ENCODE assay signal across 8 cellular contexts in the genomic region with DNA sequence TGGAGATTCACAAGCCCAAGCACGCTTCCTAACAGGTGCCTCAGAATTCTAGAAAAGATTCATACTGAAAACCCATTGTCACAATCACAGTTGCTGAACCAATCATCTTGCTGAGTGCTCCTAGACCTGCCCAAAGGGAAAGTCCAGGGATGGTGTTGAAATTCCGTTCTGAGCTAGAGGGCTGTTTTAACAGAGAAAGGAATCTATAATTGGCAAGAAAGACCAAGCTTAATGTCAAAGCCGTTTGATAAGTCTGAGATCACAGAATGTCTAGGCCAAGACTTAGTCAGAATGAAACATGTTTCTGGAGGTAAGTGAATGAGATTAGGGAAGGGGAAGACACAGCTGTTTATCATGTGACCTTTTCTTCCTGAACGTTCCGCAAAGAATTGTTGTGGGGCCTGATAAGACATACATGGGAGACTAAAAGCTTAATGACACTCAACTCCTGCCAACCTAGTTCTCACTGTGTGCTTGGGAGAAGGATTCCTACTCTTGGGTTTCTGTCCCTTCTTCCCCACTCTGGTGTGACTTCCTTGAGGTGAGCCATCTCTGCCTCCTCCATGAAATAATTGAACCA. TPM values are rescaled to one million over a fixed set of nuclear protein-coding genes. Genes with fewer than 3 reads are reported as not detected.
DNase-seq lines count a peak whose midpoint lies in the region; ATAC-seq, FAIRE-seq and TF ChIP-seq lines count a peak whose summit lies in the region.

No MANE protein-coding gene starts in this region.

- peak overlapping the region; percentile 45 for H3K9ac ChIP-seq in keratinocyte (ENCODE audit: control insufficient read depth, extremely low read depth, insufficient read depth, low read length)

- peak; percentile 83 for DNase-seq in keratinocyte (ENCODE audit: low read depth, low spot score)
- DNase-seq in COR-L47 (lab: John Stamatoyannopoulos, UW) = no peak
- no peak for DNase-seq in T-helper 17 cell
- no peak for DNase-seq in middle frontal gyrus (ENCODE audit: extremely low spot score, low spot score)

- H3K9me3 ChIP-seq in keratinocyte (ENCODE audit: control insufficient read depth, low read depth, low read length) (no peaks in the 10 kb centered on the region), T-helper 17 cell (ENCODE audit: control insufficient read depth, low read length, poor library complexity, severe bottlenecking) (no peaks in the 10 kb centered on the region)

- FAIRE-seq in keratinocyte (lab: Jason Lieb, UNC) = peak; percentile 97

- H3K27ac ChIP-seq in keratinocyte (ENCODE audit: control insufficient read depth, insufficient read depth, low read length) = peak overlapping the region; percentile 80

- H3K9me1 ChIP-seq in keratinocyte (ENCODE audit: control insufficient read depth, extremely low read depth, insufficient read depth, low read length) = no peaks in the 10 kb centered on the region

- H3K79me2 ChIP-seq in keratinocyte (ENCODE audit: control insufficient read depth, insufficient read depth, low read length) = no peaks in the 10 kb centered on the region

- H3K4me2 ChIP-seq in keratinocyte (ENCODE audit: control insufficient read depth, extremely low read depth, insufficient read depth, low read depth, low read length) = peak overlapping the region; percentile 64

- peak overlapping the region; percentile 70 for H2AFZ ChIP-seq in keratinocyte (ENCODE audit: control insufficient read depth, low read length)

- peak; percentile 84 for ATAC-seq in GM18520 (IDR thresholded peaks at IDR 0.05; ENCODE audit: unreplicated experiment)
- peak; percentile 78 for ATAC-seq in GM21526 (IDR thresholded peaks at IDR 0.05; ENCODE audit: low FRiP score, unreplicated experiment)
- peak; percentile 82 for ATAC-seq in HG03565 (IDR thresholded peaks at IDR 0.05; ENCODE audit: unreplicated experiment)
- ATAC-seq in SK-N-SH treated with all-trans-retinoic acid at 6 μM for 48 hours = no peak
- no peak for ATAC-seq in T-helper 17 cell

- peaks cover 25% of the 10 kb centered on the region for H3K4me1 ChIP-seq in keratinocyte (ENCODE audit: control insufficient read depth, extremely low read depth, insufficient read depth, low read length)

- dilution Hi-C loops in keratinocyte (cut with MboI; ENCODE audit: extremely low pct_ligation_motif_present, low sequenced_read_pairs) = no loop called here

- no peaks in the 10 kb centered on the region for H3K36me3 Mint-ChIP-seq in T-helper 17 cell (ENCODE audit: low read depth)

- H3K4me3 Mint-ChIP-seq in T-helper 17 cell = no peak overlapping the region

- no peaks in the 10 kb centered on the region for H3K36me3 ChIP-seq in keratinocyte (ENCODE audit: control insufficient read depth in 2 of 2, extremely low read depth in 1 of 2, insufficient read depth in 2 of 2, low read length in 2 of 2)

- peaks cover 2% of the 10 kb centered on the region for H3K4me1 Mint-ChIP-seq in T-helper 17 cell

- no peak overlapping the region for H3K27ac Mint-ChIP-seq in T-helper 17 cell

- H3K27me3 Mint-ChIP-seq in T-helper 17 cell = peaks cover 8% of the 10 kb centered on the region

- no peak for TF ChIP-seq CTCF in keratinocyte (optimal IDR thresholded peaks at IDR 0.05 in 1 of 3, IDR thresholded peaks at IDR 0.05 in 1 of 3, conservative IDR thresholded peaks at IDR 0.05 in 1 of 3; ENCODE audit: extremely low read depth in 1 of 3, insufficient read depth in 2 of 3, low read length in 3 of 3)

- H3K27me3 ChIP-seq in keratinocyte (ENCODE audit: control insufficient read depth, extremely low read depth, insufficient read depth, low read length) = no peaks in the 10 kb centered on the region

- H3K4me3 ChIP-seq in keratinocyte (ENCODE audit: control insufficient read depth in 2 of 3, extremely low read depth in 1 of 3, insufficient read depth in 2 of 3, low read depth in 1 of 3, low read length in 3 of 3) = no peak overlapping the region

- H4K20me1 ChIP-seq in keratinocyte (ENCODE audit: control insufficient read depth, extremely low read depth, insufficient read depth, low read length) = no peaks in the 10 kb centered on the region

TF ChIP-seq in SK-N-SH treated with all-trans-retinoic acid at 6 μM for 48 hours, 23 proteins besides CTCF, POLR2A, EP300 and RAD21:
- TF ChIP-seq, protein P1, sequence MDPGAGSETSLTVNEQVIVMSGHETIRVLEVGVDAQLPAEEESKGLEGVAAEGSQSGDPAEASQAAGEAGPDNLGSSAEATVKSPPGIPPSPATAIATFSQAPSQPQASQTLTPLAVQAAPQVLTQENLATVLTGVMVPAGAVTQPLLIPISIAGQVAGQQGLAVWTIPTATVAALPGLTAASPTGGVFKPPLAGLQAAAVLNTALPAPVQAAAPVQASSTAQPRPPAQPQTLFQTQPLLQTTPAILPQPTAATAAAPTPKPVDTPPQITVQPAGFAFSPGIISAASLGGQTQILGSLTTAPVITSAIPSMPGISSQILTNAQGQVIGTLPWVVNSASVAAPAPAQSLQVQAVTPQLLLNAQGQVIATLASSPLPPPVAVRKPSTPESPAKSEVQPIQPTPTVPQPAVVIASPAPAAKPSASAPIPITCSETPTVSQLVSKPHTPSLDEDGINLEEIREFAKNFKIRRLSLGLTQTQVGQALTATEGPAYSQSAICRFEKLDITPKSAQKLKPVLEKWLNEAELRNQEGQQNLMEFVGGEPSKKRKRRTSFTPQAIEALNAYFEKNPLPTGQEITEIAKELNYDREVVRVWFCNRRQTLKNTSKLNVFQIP (CRISPR knock-in tag; IDR thresholded peaks at IDR 0.05; ENCODE audit: borderline replicate concordance, low read depth) = no peak
- no peak for TF ChIP-seq RARB (CRISPR knock-in tag; IDR thresholded peaks at IDR 0.05)
- no peak for TF ChIP-seq TCF4 (CRISPR knock-in tag; IDR thresholded peaks at IDR 0.05; ENCODE audit: borderline replicate concordance)
- no peak for TF ChIP-seq TOX (CRISPR knock-in tag; IDR thresholded peaks at IDR 0.05; ENCODE audit: borderline replicate concordance)
- no peak for TF ChIP-seq BACH2 (CRISPR knock-in tag; IDR thresholded peaks at IDR 0.05; ENCODE audit: borderline replicate concordance)
- no peak for TF ChIP-seq ZNF8 (CRISPR knock-in tag; IDR thresholded peaks at IDR 0.05)
- TF ChIP-seq ZNF70 (CRISPR knock-in tag; IDR thresholded peaks at IDR 0.05) = no peak
- no peak for TF ChIP-seq ISL1 (CRISPR knock-in tag; IDR thresholded peaks at IDR 0.05)
- TF ChIP-seq GLIS3 (CRISPR knock-in tag; IDR thresholded peaks at IDR 0.05) = no peak
- TF ChIP-seq, protein P2, sequence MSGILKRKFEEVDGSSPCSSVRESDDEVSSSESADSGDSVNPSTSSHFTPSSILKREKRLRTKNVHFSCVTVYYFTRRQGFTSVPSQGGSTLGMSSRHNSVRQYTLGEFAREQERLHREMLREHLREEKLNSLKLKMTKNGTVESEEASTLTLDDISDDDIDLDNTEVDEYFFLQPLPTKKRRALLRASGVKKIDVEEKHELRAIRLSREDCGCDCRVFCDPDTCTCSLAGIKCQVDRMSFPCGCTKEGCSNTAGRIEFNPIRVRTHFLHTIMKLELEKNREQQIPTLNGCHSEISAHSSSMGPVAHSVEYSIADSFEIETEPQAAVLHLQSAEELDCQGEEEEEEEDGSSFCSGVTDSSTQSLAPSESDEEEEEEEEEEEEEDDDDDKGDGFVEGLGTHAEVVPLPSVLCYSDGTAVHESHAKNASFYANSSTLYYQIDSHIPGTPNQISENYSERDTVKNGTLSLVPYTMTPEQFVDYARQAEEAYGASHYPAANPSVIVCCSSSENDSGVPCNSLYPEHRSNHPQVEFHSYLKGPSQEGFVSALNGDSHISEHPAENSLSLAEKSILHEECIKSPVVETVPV (CRISPR knock-in tag; IDR thresholded peaks at IDR 0.05) = no peak
- TF ChIP-seq ZFP30 (CRISPR knock-in tag; IDR thresholded peaks at IDR 0.05) = no peak
- no peak for TF ChIP-seq ZC3H10 (CRISPR knock-in tag; IDR thresholded peaks at IDR 0.05)
- TF ChIP-seq, protein P3, sequence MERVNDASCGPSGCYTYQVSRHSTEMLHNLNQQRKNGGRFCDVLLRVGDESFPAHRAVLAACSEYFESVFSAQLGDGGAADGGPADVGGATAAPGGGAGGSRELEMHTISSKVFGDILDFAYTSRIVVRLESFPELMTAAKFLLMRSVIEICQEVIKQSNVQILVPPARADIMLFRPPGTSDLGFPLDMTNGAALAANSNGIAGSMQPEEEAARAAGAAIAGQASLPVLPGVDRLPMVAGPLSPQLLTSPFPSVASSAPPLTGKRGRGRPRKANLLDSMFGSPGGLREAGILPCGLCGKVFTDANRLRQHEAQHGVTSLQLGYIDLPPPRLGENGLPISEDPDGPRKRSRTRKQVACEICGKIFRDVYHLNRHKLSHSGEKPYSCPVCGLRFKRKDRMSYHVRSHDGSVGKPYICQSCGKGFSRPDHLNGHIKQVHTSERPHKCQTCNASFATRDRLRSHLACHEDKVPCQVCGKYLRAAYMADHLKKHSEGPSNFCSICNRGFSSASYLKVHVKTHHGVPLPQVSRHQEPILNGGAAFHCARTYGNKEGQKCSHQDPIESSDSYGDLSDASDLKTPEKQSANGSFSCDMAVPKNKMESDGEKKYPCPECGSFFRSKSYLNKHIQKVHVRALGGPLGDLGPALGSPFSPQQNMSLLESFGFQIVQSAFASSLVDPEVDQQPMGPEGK (CRISPR knock-in tag; IDR thresholded peaks at IDR 0.05; ENCODE audit: borderline replicate concordance) = no peak
- TF ChIP-seq, protein P4, sequence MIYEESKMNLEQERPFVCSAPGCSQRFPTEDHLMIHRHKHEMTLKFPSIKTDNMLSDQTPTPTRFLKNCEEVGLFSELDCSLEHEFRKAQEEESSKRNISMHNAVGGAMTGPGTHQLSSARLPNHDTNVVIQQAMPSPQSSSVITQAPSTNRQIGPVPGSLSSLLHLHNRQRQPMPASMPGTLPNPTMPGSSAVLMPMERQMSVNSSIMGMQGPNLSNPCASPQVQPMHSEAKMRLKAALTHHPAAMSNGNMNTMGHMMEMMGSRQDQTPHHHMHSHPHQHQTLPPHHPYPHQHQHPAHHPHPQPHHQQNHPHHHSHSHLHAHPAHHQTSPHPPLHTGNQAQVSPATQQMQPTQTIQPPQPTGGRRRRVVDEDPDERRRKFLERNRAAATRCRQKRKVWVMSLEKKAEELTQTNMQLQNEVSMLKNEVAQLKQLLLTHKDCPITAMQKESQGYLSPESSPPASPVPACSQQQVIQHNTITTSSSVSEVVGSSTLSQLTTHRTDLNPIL (CRISPR knock-in tag; IDR thresholded peaks at IDR 0.05; ENCODE audit: low read depth) = no peak
- no peak for TF ChIP-seq CSDC2 (CRISPR knock-in tag; IDR thresholded peaks at IDR 0.05)

RNA-seq across cellular contexts. Expression of a gene that starts 27.5 kb away (rescaled TPM):
- polyA plus RNA-seq in keratinocyte = 24.1 to 49.1 TPM (median 31.8 TPM) in 3 replicates
- 38.1 TPM for polyA plus RNA-seq in keratinocyte (2011; ENCODE audit: low read depth)
- 21.5 and 27.2 TPM in 2 replicates for polyA plus RNA-seq in keratinocyte (2011; cell fraction: cytosol; rRNA removed)
- 42.2 and 47.9 TPM in 2 replicates for polyA plus RNA-seq in keratinocyte (2011; cell fraction: nucleus; rRNA removed)
- polyA plus RNA-seq in keratinocyte (2012; ENCODE audit: low replicate concordance) = 25.9 and 53.6 TPM in 2 replicates
- 3.7 to 11.4 TPM (median 10.4 TPM) in 3 replicates for polyA minus RNA-seq in keratinocyte
- 23.8 TPM for polyA minus RNA-seq in keratinocyte (2011; cell fraction: cytosol; rRNA and poly(A)+ RNA removed)
- 23.4 and 28.2 TPM in 2 replicates for polyA minus RNA-seq in keratinocyte (2011; cell fraction: nucleus; rRNA and poly(A)+ RNA removed)
- total RNA-seq in T-helper 17 cell = 100 to 1,000 TPM; 111 to 139 TPM

Comparison
In these comparisons a context has a peak if more than half of its experiments do, and no peak if none do; other contexts are left out.
1. ATAC-seq: peak in GM18520 (single experiment), GM21526 (single experiment) and HG03565 (single experiment); none in SK-N-SH treated with all-trans-retinoic acid at 6 μM for 48 hours (single experiment) and T-helper 17 cell (single experiment).